Comparison of ENCODE assay signal across 1 cellular context in genomic region chr2:70513751-70514150, GRCh38.
TF ChIP-seq lines count a peak whose summit lies in the region.

No MANE protein-coding gene starts in this region.

TF ChIP-seq in HEK293, 187 proteins besides CTCF, POLR2A, EP300 and RAD21 (continued from another document):
- TF ChIP-seq ZNF398 (tag by site-specific recombination; IDR thresholded peaks at IDR 0.05), result no peak
- TF ChIP-seq ZIC2 (tag by site-specific recombination; IDR thresholded peaks at IDR 0.05), result peak; percentile 61
- no peak for TF ChIP-seq PBX3 (CRISPR knock-in tag; IDR thresholded peaks at IDR 0.05)
